Comparison of ENCODE assay signal across 1 cellular context in the genomic region with DNA sequence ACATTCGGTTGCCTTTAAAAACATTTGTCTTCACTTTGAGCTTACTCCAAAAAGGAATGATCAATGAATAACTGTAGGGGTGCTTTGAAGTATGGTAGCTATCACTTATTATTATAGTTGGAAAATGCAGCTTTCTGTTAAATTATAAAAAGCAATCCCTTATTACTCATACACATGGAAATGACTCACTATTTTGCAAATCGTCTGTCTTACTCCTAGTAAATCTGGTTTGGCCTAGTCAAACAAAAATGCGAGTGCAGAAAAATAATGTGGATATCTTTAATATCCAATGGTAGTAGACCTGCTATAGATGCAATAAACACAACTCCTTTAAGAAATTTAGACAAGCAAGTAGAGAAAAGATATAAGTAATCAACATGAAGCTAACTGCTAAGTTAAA.
TF ChIP-seq lines count a peak whose summit lies in the region.

No MANE protein-coding gene starts in this region.

TF ChIP-seq in SK-N-SH, 30 proteins besides CTCF, POLR2A, EP300 and RAD21 (continued from another document):
- TF ChIP-seq, protein P1, sequence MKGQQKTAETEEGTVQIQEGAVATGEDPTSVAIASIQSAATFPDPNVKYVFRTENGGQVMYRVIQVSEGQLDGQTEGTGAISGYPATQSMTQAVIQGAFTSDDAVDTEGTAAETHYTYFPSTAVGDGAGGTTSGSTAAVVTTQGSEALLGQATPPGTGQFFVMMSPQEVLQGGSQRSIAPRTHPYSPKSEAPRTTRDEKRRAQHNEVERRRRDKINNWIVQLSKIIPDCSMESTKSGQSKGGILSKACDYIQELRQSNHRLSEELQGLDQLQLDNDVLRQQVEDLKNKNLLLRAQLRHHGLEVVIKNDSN (IDR thresholded peaks at IDR 0.05; ENCODE audit: borderline replicate concordance, low read depth) = no peak
- no peak for TF ChIP-seq MXI1 (IDR thresholded peaks at IDR 0.05; ENCODE audit: low read depth, low read length)
- TF ChIP-seq JUND (IDR thresholded peaks at IDR 0.05) = peak; percentile 28; the same call in 1 of the 2 replicates
- TF ChIP-seq TCF12 (IDR thresholded peaks at IDR 0.05) = 0 out of 2 replicates have a peak, but pooled peaks have one; percentile 9
- TF ChIP-seq TAF1 (IDR thresholded peaks at IDR 0.05; ENCODE audit: borderline replicate concordance, low read depth, low read length) = no peak
- no peak for TF ChIP-seq CHD2 (IDR thresholded peaks at IDR 0.05; ENCODE audit: low read length, partially characterized antibody)
